ENCODE assay signal across 8 cellular contexts in genomic region chr6:138774370-138774769, GRCh38. TPM values are rescaled to one million over a fixed set of nuclear protein-coding genes. Genes with fewer than 3 reads are reported as not detected.
DNase-seq lines count a peak whose midpoint lies in the region; ATAC-seq and TF ChIP-seq lines count a peak whose summit lies in the region.

No MANE protein-coding gene starts in this region.

- H4K20me1 ChIP-seq in GM23338 (replicated peaks; ENCODE audit: insufficient read depth), result no peaks in the 10 kb centered on the region

- H3K9me3 ChIP-seq in left ventricle myocardium inferior (replicated peaks), result no peaks in the 10 kb centered on the region

- 0 out of 2 replicates have a peak overlapping the region, but pooled peaks have one; percentile 100 for H3K27ac Mint-ChIP-seq in GM23338
- H3K27ac Mint-ChIP-seq in activated CD4-positive, alpha-beta memory T cell treated with anti-CD3 and anti-CD28 coated beads, Interleukin-2, amount 10 ng/mL, durations not matched to agents 7 days and 5 days, result peak overlapping the region; percentile 100

- H3K36me3 ChIP-seq in GM23338 (ENCODE audit: insufficient read depth) (no peaks in the 10 kb centered on the region), left ventricle myocardium inferior (peaks cover 32% of the 10 kb centered on the region)

- no peaks in the 10 kb centered on the region for H3K9me2 ChIP-seq in GM23338 (ENCODE audit: insufficient read depth)

- no peaks in the 10 kb centered on the region for H3K36me3 Mint-ChIP-seq in GM23338 (ENCODE audit: low read depth)
- peaks cover 3% of the 10 kb centered on the region for H3K36me3 Mint-ChIP-seq in activated CD4-positive, alpha-beta memory T cell treated with anti-CD3 and anti-CD28 coated beads, Interleukin-2, amount 10 ng/mL, durations not matched to agents 7 days and 5 days (ENCODE audit: low read depth)

- no peaks in the 10 kb centered on the region for H3F3A ChIP-seq in GM23338 (replicated peaks; ENCODE audit: low read depth)

- H3K4me1 Mint-ChIP-seq in GM23338, result peaks cover 7% of the 10 kb centered on the region
- H3K4me1 Mint-ChIP-seq in activated CD4-positive, alpha-beta memory T cell treated with anti-CD3 and anti-CD28 coated beads, Interleukin-2, amount 10 ng/mL, durations not matched to agents 7 days and 5 days, result peaks cover 31% of the 10 kb centered on the region

- CTCF ChIA-PET in activated CD4-positive, alpha-beta memory T cell treated with anti-CD3 and anti-CD28 coated beads, Interleukin-2, amount 10 ng/mL, durations not matched to agents 7 days and 5 days (lab: Charles Lee), result no interaction called here

- peak overlapping the region; percentile 80 for H3K4me3 ChIP-seq in GM23338
- H3K4me3 ChIP-seq in left ventricle myocardium inferior, result peak overlapping the region; percentile 87
- H3K4me3 ChIP-seq in skeletal muscle cell (ENCODE audit: low read depth, low read length), result peak overlapping the region; percentile 83

- H3K4me3 Mint-ChIP-seq in GM23338, result peak overlapping the region; percentile 99
- peak overlapping the region; percentile 100 for H3K4me3 Mint-ChIP-seq in activated CD4-positive, alpha-beta memory T cell treated with anti-CD3 and anti-CD28 coated beads, Interleukin-2, amount 10 ng/mL, durations not matched to agents 7 days and 5 days

- H3K27me3 Mint-ChIP-seq in GM23338 (ENCODE audit: insufficient read depth, low read depth, poor library complexity), result peaks cover 11% of the 10 kb centered on the region
- H3K27me3 Mint-ChIP-seq in activated CD4-positive, alpha-beta memory T cell treated with anti-CD3 and anti-CD28 coated beads, Interleukin-2, amount 10 ng/mL, durations not matched to agents 7 days and 5 days, result no peaks in the 10 kb centered on the region

- TF ChIP-seq CTCF in GM23338 (conservative IDR thresholded peaks at IDR 0.05; ENCODE audit: low read depth in 2 of 2) (no peak), left ventricle myocardium inferior (IDR thresholded peaks at IDR 0.05; ENCODE audit: borderline replicate concordance) (no peak)

- no peaks in the 10 kb centered on the region for H3K9me3 Mint-ChIP-seq in GM23338
- H3K9me3 Mint-ChIP-seq in activated CD4-positive, alpha-beta memory T cell treated with anti-CD3 and anti-CD28 coated beads, Interleukin-2, amount 10 ng/mL, durations not matched to agents 7 days and 5 days, result no peaks in the 10 kb centered on the region

- no peaks in the 10 kb centered on the region for H3K79me2 ChIP-seq in GM23338 (replicated peaks; ENCODE audit: insufficient read depth)

- H3K4me1 ChIP-seq in GM23338 (ENCODE audit: insufficient read depth) (peaks cover 6% of the 10 kb centered on the region), left ventricle myocardium inferior (peaks cover 34% of the 10 kb centered on the region)

- POLR2A ChIA-PET in activated CD4-positive, alpha-beta memory T cell treated with anti-CD3 and anti-CD28 coated beads, Interleukin-2, amount 10 ng/mL, durations not matched to agents 7 days and 5 days (lab: Charles Lee), result no interaction called here

- DNase-seq in GM23338 (ENCODE audit: low spot score), result no peak
- no peak for DNase-seq in activated CD4-positive, alpha-beta memory T cell treated with anti-CD3 and anti-CD28 coated beads, Interleukin-2, amount 10 ng/mL, durations not matched to agents 7 days and 5 days
- no peak for DNase-seq in left ventricle myocardium inferior
- DNase-seq in skeletal muscle cell (ENCODE audit: low read depth), result no peak
- no peak for DNase-seq in GF-D8 (lab: John Stamatoyannopoulos, UW)
- DNase-seq in activated CD8-positive, alpha-beta memory T cell treated with anti-CD3 and anti-CD28 coated beads, Interleukin-2, amount 50 U/mL, for 4 hours, result no peak
- DNase-seq in NCI-H1436 (lab: John Stamatoyannopoulos, UW), result no peak

- no peaks in the 10 kb centered on the region for H3K27me3 ChIP-seq in GM23338 (ENCODE audit: insufficient read depth)
- H3K27me3 ChIP-seq in left ventricle myocardium inferior (ENCODE audit: low read depth), result no peaks in the 10 kb centered on the region

- peak overlapping the region; percentile 87; the same call in 1 of the 2 replicates for H2AFZ ChIP-seq in GM23338

- intact Hi-C loops in left ventricle myocardium inferior (cut with micrococcal nuclease), result no loop called here

- ATAC-seq in GM23338, result no peak
- ATAC-seq in HG02763 (IDR thresholded peaks at IDR 0.05; ENCODE audit: unreplicated experiment), result no peak

- H3K4me2 ChIP-seq in GM23338, result peak overlapping the region; percentile 78

- peak overlapping the region; percentile 45; the same call in 1 of the 2 replicates for H3K27ac ChIP-seq in GM23338 (ENCODE audit: low read depth)
- H3K27ac ChIP-seq in left ventricle myocardium inferior (replicated peaks), result peak overlapping the region; percentile 98

TF ChIP-seq in GM23338, 12 proteins besides CTCF, POLR2A, EP300 and RAD21 (continues in another document):
- TF ChIP-seq, protein P1, sequence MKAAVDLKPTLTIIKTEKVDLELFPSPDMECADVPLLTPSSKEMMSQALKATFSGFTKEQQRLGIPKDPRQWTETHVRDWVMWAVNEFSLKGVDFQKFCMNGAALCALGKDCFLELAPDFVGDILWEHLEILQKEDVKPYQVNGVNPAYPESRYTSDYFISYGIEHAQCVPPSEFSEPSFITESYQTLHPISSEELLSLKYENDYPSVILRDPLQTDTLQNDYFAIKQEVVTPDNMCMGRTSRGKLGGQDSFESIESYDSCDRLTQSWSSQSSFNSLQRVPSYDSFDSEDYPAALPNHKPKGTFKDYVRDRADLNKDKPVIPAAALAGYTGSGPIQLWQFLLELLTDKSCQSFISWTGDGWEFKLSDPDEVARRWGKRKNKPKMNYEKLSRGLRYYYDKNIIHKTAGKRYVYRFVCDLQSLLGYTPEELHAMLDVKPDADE (IDR thresholded peaks at IDR 0.05), result no peak
- TF ChIP-seq ZNF114 (CRISPR knock-in tag; IDR thresholded peaks at IDR 0.05), result no peak
- no peak for TF ChIP-seq POLR2AphosphoS5 (IDR thresholded peaks at IDR 0.05; ENCODE audit: low read depth)
- no peak for TF ChIP-seq STAT1 (IDR thresholded peaks at IDR 0.05; ENCODE audit: unreplicated experiment)
- no peak for TF ChIP-seq EZH2 (IDR thresholded peaks at IDR 0.05; ENCODE audit: low read depth, unreplicated experiment)

RNA-seq across cellular contexts. Expression of gene CCDC28A, which starts 0.8 kb away (rescaled TPM):
- 6.1 and 11.2 TPM in 2 replicates for total RNA-seq in GM23338 (2014; rRNA removed; shearing (Covaris generic))
- 10.5 and 14.0 TPM in 2 replicates for polyA plus RNA-seq in GM23338 (2016; fragmentation: Nextera tagmentation; extraction: Ambion mirVana)
- total RNA-seq in activated CD4-positive, alpha-beta memory T cell treated with anti-CD3 and anti-CD28 coated beads, Interleukin-2, amount 10 ng/mL, durations not matched to agents 7 days and 5 days, result 10 to 100 TPM; 28.0 to 28.7 TPM
- total RNA-seq in left ventricle myocardium inferior, result 9.0 TPM

RNA-seq across cellular contexts. Expression of gene ECT2L, which starts 21.5 kb away (rescaled TPM):
- 0.03 TPM in 1 of 2 replicates, not detected in the other for total RNA-seq in GM23338 (2014; rRNA removed; shearing (Covaris generic))
- 0.14 and 0.15 TPM in 2 replicates for polyA plus RNA-seq in GM23338 (2016; fragmentation: Nextera tagmentation; extraction: Ambion mirVana)
- not detected for total RNA-seq in activated CD4-positive, alpha-beta memory T cell treated with anti-CD3 and anti-CD28 coated beads, Interleukin-2, amount 10 ng/mL, durations not matched to agents 7 days and 5 days
- 1.6 TPM for total RNA-seq in left ventricle myocardium inferior
